Comparison of ENCODE assay signal across 8 cellular contexts in genomic region chr20:25248501-25249172, GRCh38. TPM values are rescaled to one million over a fixed set of nuclear protein-coding genes. Genes with fewer than 3 reads are reported as not detected.
DNase-seq lines count a peak whose midpoint lies in the region; ATAC-seq, FAIRE-seq and TF ChIP-seq lines count a peak whose summit lies in the region.

No MANE protein-coding gene starts in this region.

- H3K4me2 ChIP-seq in keratinocyte (ENCODE audit: control insufficient read depth, extremely low read depth, insufficient read depth, low read depth, low read length), result peak overlapping the region; percentile 84

- H3K27ac ChIP-seq in A673 (ENCODE audit: low read depth, low read length, poor library complexity, severe bottlenecking) (peak overlapping the region; percentile 71), caudate nucleus (ENCODE audit: low read depth, low read length) (peak overlapping the region; percentile 86), keratinocyte (ENCODE audit: control insufficient read depth, insufficient read depth, low read length) (peak overlapping the region; percentile 63), small intestine (ENCODE audit: low read depth in 1 of 2, low read length in 1 of 2) (peak overlapping the region; percentile 66 to 89)

- H3K27me3 ChIP-seq in A673 (replicated peaks; ENCODE audit: insufficient read depth, low read depth, low read length, poor library complexity), result no peaks in the 10 kb centered on the region
- peaks cover 8% of the 10 kb centered on the region for H3K27me3 ChIP-seq in NT2/D1 (ENCODE audit: insufficient read depth, insufficient read length)
- no peaks in the 10 kb centered on the region for H3K27me3 ChIP-seq in keratinocyte (ENCODE audit: control insufficient read depth, extremely low read depth, insufficient read depth, low read length)
- no peaks in the 10 kb centered on the region for H3K27me3 ChIP-seq in small intestine (ENCODE audit: control insufficient read depth in 2 of 2, insufficient read depth in 2 of 2, low read length in 2 of 2)

- H3K9ac ChIP-seq in NT2/D1 (ENCODE audit: insufficient read length, low read depth), result peak overlapping the region; percentile 94
- peak overlapping the region; percentile 82 for H3K9ac ChIP-seq in keratinocyte (ENCODE audit: control insufficient read depth, extremely low read depth, insufficient read depth, low read length)

- intact Hi-C loops in A673 (cut with micrococcal nuclease; ENCODE audit: unreplicated experiment), result loop anchor here (5.0 kb wide), 1 partner anchor 171 kb away; no protein-coding TSS in a partner anchor

- FAIRE-seq in keratinocyte (lab: Jason Lieb, UNC) (no peak), small intestine (lab: Jason Lieb, UNC) (no peak)

- ATAC-seq in HG02884 (IDR thresholded peaks at IDR 0.05; ENCODE audit: unreplicated experiment), result peak; percentile 22

- CTCF ChIA-PET in A673 (lab: Charles Lee), result no interaction called here

- TF ChIP-seq CTCF in A673 (conservative IDR thresholded peaks at IDR 0.05; ENCODE audit: low read depth, low read length), result no peak
- no peak for TF ChIP-seq CTCF in GM12875 (IDR thresholded peaks at IDR 0.05; ENCODE audit: borderline replicate concordance, insufficient read depth, low read depth, low read length)
- TF ChIP-seq CTCF in keratinocyte (optimal IDR thresholded peaks at IDR 0.05 in 1 of 3, IDR thresholded peaks at IDR 0.05 in 1 of 3, conservative IDR thresholded peaks at IDR 0.05 in 1 of 3; ENCODE audit: extremely low read depth in 1 of 3, insufficient read depth in 2 of 3, low read length in 3 of 3), result no peak

- peaks cover 44% of the 10 kb centered on the region for H4K20me1 ChIP-seq in keratinocyte (ENCODE audit: control insufficient read depth, extremely low read depth, insufficient read depth, low read length)

- peak overlapping the region; percentile 94 for H3K4me3 ChIP-seq in A673 (ENCODE audit: low read depth, low read length, poor library complexity, severe bottlenecking)
- H3K4me3 ChIP-seq in GM12875 (ENCODE audit: low read depth, low read length), result peak overlapping the region; percentile 71
- peak overlapping the region; percentile 84 for H3K4me3 ChIP-seq in NT2/D1 (ENCODE audit: insufficient read length, low read depth)
- H3K4me3 ChIP-seq in keratinocyte (ENCODE audit: control insufficient read depth in 2 of 3, extremely low read depth in 1 of 3, insufficient read depth in 2 of 3, low read depth in 1 of 3, low read length in 3 of 3), result peak overlapping the region; percentile 94 to 97 (median 97)
- H3K4me3 ChIP-seq in small intestine (ENCODE audit: low read depth in 1 of 2, low read length in 2 of 2), result peak overlapping the region; percentile 79 to 85

- no peak overlapping the region for H2AFZ ChIP-seq in keratinocyte (ENCODE audit: control insufficient read depth, low read length)

- H3K9me3 ChIP-seq in A673 (ENCODE audit: low read depth, low read length, poor library complexity, severe bottlenecking) (no peaks in the 10 kb centered on the region), NT2/D1 (ENCODE audit: insufficient read depth, low read length) (no peaks in the 10 kb centered on the region), keratinocyte (ENCODE audit: control insufficient read depth, low read depth, low read length) (peaks cover 1% of the 10 kb centered on the region), small intestine (ENCODE audit: control insufficient read depth, low read depth) (no peaks in the 10 kb centered on the region)

- WGBS in small intestine, 3 donors, result 1 to 2% (median 1%) methylated on average over 35 to 43 of the region's 43 CpGs

- POLR2A ChIA-PET in A673 (lab: Charles Lee; ENCODE audit: low non-redundant PET), result interaction anchor here (0.6 kb wide), 1 partner anchor 49 kb away, joined by 3 read pairs; no protein-coding TSS in a partner anchor

- H3K36me3 ChIP-seq in A673 (ENCODE audit: insufficient read depth, low read length, poor library complexity, severe bottlenecking) (no peaks in the 10 kb centered on the region), NT2/D1 (ENCODE audit: insufficient read depth, insufficient read length, low read length) (peaks cover 19% of the 10 kb centered on the region), keratinocyte (ENCODE audit: control insufficient read depth in 2 of 2, extremely low read depth in 1 of 2, insufficient read depth in 2 of 2, low read length in 2 of 2) (peaks cover 23 to 26% of the 10 kb centered on the region in 2 experiments), small intestine (ENCODE audit: control insufficient read depth in 2 of 2, insufficient read depth in 2 of 2, low read length in 2 of 2) (no peaks in the 10 kb centered on the region)

- peaks cover 9% of the 10 kb centered on the region for H3K4me1 ChIP-seq in A673 (ENCODE audit: insufficient read depth, low read length, poor library complexity, severe bottlenecking)
- H3K4me1 ChIP-seq in NT2/D1 (ENCODE audit: insufficient read depth, insufficient read length), result peaks cover 2% of the 10 kb centered on the region
- H3K4me1 ChIP-seq in keratinocyte (ENCODE audit: control insufficient read depth, extremely low read depth, insufficient read depth, low read length), result peaks cover 46% of the 10 kb centered on the region
- peaks cover 2 to 3% of the 10 kb centered on the region in 2 donors for H3K4me1 ChIP-seq in small intestine (ENCODE audit: control insufficient read depth in 2 of 2, insufficient read depth in 1 of 2, low read depth in 1 of 2, low read length in 1 of 2)

- H3K9me1 ChIP-seq in keratinocyte (ENCODE audit: control insufficient read depth, extremely low read depth, insufficient read depth, low read length), result peaks cover 12% of the 10 kb centered on the region

- H3K79me2 ChIP-seq in keratinocyte (ENCODE audit: control insufficient read depth, insufficient read depth, low read length), result peaks cover 54% of the 10 kb centered on the region

- BruUV-seq in A673 (replicated peaks; lab: Mats Ljungman, UMichigan), result no TSS peak

- DNase-seq in A673 (ENCODE audit: low spot score) (peak; percentile 33), NT2/D1 (ENCODE audit: low read depth, low spot score) (no peak), caudate nucleus (lab: John Stamatoyannopoulos, UW) (peak in 47 of 61 donors; percentile 16 to 71 (median 48)), keratinocyte (ENCODE audit: low read depth, low spot score) (no peak), small intestine (no peak)
- no peak for DNase-seq in stimulated activated naive CD4-positive, alpha-beta T cell treated with Interleukin-2 at 50 U/mL for 16 hours (lab: John Stamatoyannopoulos, UW)

- dilution Hi-C loops in keratinocyte (cut with MboI; ENCODE audit: extremely low pct_ligation_motif_present, low sequenced_read_pairs), result no loop called here

RNA-seq across cellular contexts. Expression of gene PYGB, which starts 0.8 kb away (rescaled TPM):
- total RNA-seq in A673 (2021), result 52.3 and 53.5 TPM in 2 replicates
- polyA plus RNA-seq in keratinocyte, result 78.3 to 135 TPM (median 100 TPM) in 3 replicates
- 73.7 TPM for polyA plus RNA-seq in keratinocyte (2011; ENCODE audit: low read depth)
- polyA plus RNA-seq in keratinocyte (2011; cell fraction: cytosol; rRNA removed), result 67.6 and 112 TPM in 2 replicates
- 224 and 265 TPM in 2 replicates for polyA plus RNA-seq in keratinocyte (2011; cell fraction: nucleus; rRNA removed)
- polyA plus RNA-seq in keratinocyte (2012; ENCODE audit: low replicate concordance), result 159 and 171 TPM in 2 replicates
- 137 to 269 TPM (median 175 TPM) in 3 replicates for polyA minus RNA-seq in keratinocyte
- 166 TPM for polyA minus RNA-seq in keratinocyte (2011; cell fraction: cytosol; rRNA and poly(A)+ RNA removed)
- polyA minus RNA-seq in keratinocyte (2011; cell fraction: nucleus; rRNA and poly(A)+ RNA removed), result 137 and 167 TPM in 2 replicates
- 10 to 100 TPM; 25.7 to 37.0 (median 28.4) TPM for polyA plus RNA-seq in small intestine

RNA-seq across cellular contexts. Expression of gene ENTPD6, which starts 53.1 kb away (rescaled TPM):
- total RNA-seq in A673 (2021), result 50.2 and 53.2 TPM in 2 replicates
- polyA plus RNA-seq in keratinocyte (57.8 to 62.0 TPM (median 58.0 TPM) in 3 replicates), small intestine (100 to 1,000 TPM in 2 of 3 donors, 10 to 100 TPM in 1; 84.1 to 242 (median 163) TPM)
- polyA plus RNA-seq in keratinocyte (2011; ENCODE audit: low read depth), result 21.1 TPM
- 34.1 and 47.9 TPM in 2 replicates for polyA plus RNA-seq in keratinocyte (2011; cell fraction: cytosol; rRNA removed)
- polyA plus RNA-seq in keratinocyte (2011; cell fraction: nucleus; rRNA removed), result 110 and 122 TPM in 2 replicates
- polyA plus RNA-seq in keratinocyte (2012; ENCODE audit: low replicate concordance), result 45.3 and 56.1 TPM in 2 replicates
- 55.2 to 77.9 TPM (median 63.6 TPM) in 3 replicates for polyA minus RNA-seq in keratinocyte
- polyA minus RNA-seq in keratinocyte (2011; cell fraction: cytosol; rRNA and poly(A)+ RNA removed), result 44.1 TPM
- 48.5 and 57.2 TPM in 2 replicates for polyA minus RNA-seq in keratinocyte (2011; cell fraction: nucleus; rRNA and poly(A)+ RNA removed)

Comparison
In these comparisons a context has a peak if more than half of its experiments do, and no peak if none do; other contexts are left out.
1. DNase-seq: peak in A673 (single experiment) and caudate nucleus (47 of 61); none in NT2/D1 (single experiment), keratinocyte (single experiment), small intestine (single experiment) and stimulated activated naive CD4-positive, alpha-beta T cell treated with Interleukin-2 at 50 U/mL for 16 hours (single experiment).
2. Peak in every context shown above with its lines, with median percentiles within 50 percentile points of each other: H3K27ac ChIP-seq and H3K4me3 ChIP-seq.